Comparison of ENCODE assay signal across 23 cellular contexts in the genomic region with DNA sequence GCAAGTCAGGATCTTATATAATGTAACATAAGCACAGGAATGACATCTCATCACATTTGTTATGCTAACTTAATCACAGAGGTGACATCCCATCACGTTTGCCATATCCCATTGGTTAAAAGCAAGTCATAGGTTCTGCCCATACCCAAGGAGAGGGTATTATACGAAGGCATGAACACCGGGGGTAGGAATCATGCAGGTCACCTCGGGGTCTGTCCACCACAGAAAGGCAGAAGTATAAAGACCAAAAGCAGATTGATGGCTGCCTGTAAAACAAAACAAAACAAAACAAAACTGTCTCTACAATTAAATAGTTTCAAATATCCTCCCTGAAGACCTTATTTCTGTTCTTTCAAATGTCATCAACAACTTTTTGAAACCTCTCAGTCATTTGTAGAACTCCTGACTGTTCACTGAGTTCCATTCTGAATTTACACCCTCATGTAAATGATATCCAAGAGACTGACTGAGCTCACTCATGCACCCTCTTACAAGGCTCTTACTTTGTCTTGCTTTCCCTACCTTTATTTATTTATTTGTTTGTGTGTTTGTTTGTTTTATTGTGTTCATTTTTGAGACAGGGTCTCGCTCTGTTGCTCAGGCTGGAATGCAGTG. TPM values are rescaled to one million over a fixed set of nuclear protein-coding genes. Genes with fewer than 3 reads are reported as not detected.
DNase-seq lines count a peak whose midpoint lies in the region; ATAC-seq, FAIRE-seq and TF ChIP-seq lines count a peak whose summit lies in the region.
"Had no signal": no experiment of that assay in that cellular context is flagged by ENCODE, and none has a peak within 500 bp of the region (broad histone marks: within the 10 kb centered on the region; RNA-seq: fewer than 3 reads in every experiment).

No MANE protein-coding gene starts in this region.

- no peak for TF ChIP-seq CTCF in GM10248 (IDR thresholded peaks at IDR 0.05; ENCODE audit: control extremely low read depth, extremely low read depth, low read depth, missing control alignments)

- FAIRE-seq in GM19239 (lab: Jason Lieb, UNC): no peak
- FAIRE-seq: A204.1 had no signal

- POLR2A ChIA-PET in GM10248 (lab: Yijun Ruan, JAX): no interaction called here

- peak; percentile 36 for DNase-seq in GM10248 (ENCODE audit: extremely low spot score)
- DNase-seq in NCI-H146 (lab: John Stamatoyannopoulos, UW): no peak
- no peak for DNase-seq in SK-N-DZ (ENCODE audit: low spot score)
- no peak for DNase-seq in HUDEP-2 (lab: John Stamatoyannopoulos, UW; ENCODE audit: unreplicated experiment in 76 of 76)
- no peak for DNase-seq in GM19239 (ENCODE audit: insufficient read length, low spot score)
- DNase-seq: activated CD4-positive, alpha-beta memory T cell treated with anti-CD3 and anti-CD28 coated beads, Interleukin-2, amount 10 ng/mL, durations not matched to agents 7 days and 5 days; activated T-cell treated with anti-CD3 and anti-CD28 coated beads, Interleukin-2, amount 50 U/mL, for 1 hour; colonic mucosa; foreskin melanocyte; GDM1; NCI-H1092 treated with DMSO at 0.1 percent for 48 hours; NCI-H2107; NCI-H524; right cardiac atrium; SHP77 treated with DMSO at 0.1 percent for 48 hours; stimulated activated naive CD8-positive, alpha-beta T cell treated with anti-CD3 and anti-CD28 coated beads, Interleukin-15, Interleukin-2, amounts not matched to agents 100 U/mL and 50 U/mL, for 24 hours; T-helper 2 cell; trophoblast cell had no signal

- CTCF ChIA-PET in GM10248 (lab: Yijun Ruan, JAX): no interaction called here

- ATAC-seq in GM19351 (IDR thresholded peaks at IDR 0.05; ENCODE audit: unreplicated experiment) (peak; percentile 80), HG02610 (IDR thresholded peaks at IDR 0.05; ENCODE audit: unreplicated experiment) (peak; percentile 92), HG03378 (IDR thresholded peaks at IDR 0.05; ENCODE audit: unreplicated experiment) (peak; percentile 65)
- ATAC-seq: GM23338; right cardiac atrium; stimulated activated naive CD8-positive, alpha-beta T cell treated with anti-CD3 and anti-CD28 coated beads, Interleukin-15, Interleukin-2, amounts not matched to agents 100 U/mL and 50 U/mL, for 24 hours had no signal

RNA-seq across cellular contexts. Expression of a gene that starts 22.7 kb away (rescaled TPM):
- polyA plus RNA-seq in SK-N-DZ (2014; cell fraction: cytosol; rRNA removed): 84.7 and 85.3 TPM in 2 replicates
- 54.8 and 60.8 TPM in 2 replicates for polyA plus RNA-seq in SK-N-DZ (2014; cell fraction: nucleus; rRNA removed)

RNA-seq across cellular contexts. Expression of a gene that starts 47.4 kb away (rescaled TPM):
- polyA plus RNA-seq in SK-N-DZ (2014; cell fraction: cytosol; rRNA removed): 36.1 and 67.0 TPM in 2 replicates
- polyA plus RNA-seq in SK-N-DZ (2014; cell fraction: nucleus; rRNA removed): 48.8 and 77.2 TPM in 2 replicates

RNA-seq across cellular contexts. Expression of a gene that starts 49.2 kb away (rescaled TPM):
- polyA plus RNA-seq in SK-N-DZ (2014; cell fraction: cytosol; rRNA removed): 2.2 and 2.9 TPM in 2 replicates
- 3.9 and 10.8 TPM in 2 replicates for polyA plus RNA-seq in SK-N-DZ (2014; cell fraction: nucleus; rRNA removed)
